ENCODE assay signal across 8 cellular contexts in genomic region chr6:30614044-30614842, GRCh38. TPM values are rescaled to one million over a fixed set of nuclear protein-coding genes. Genes with fewer than 3 reads are reported as not detected.
A peak's percentile ranks its signal among the peaks of the same experiment; 100 is the strongest.
DNase-seq lines count a peak whose midpoint lies in the region; ATAC-seq, FAIRE-seq and TF ChIP-seq lines count a peak whose summit lies in the region.

No MANE protein-coding gene starts in this region.

- H3K9ac ChIP-seq in GM12878 (ENCODE audit: control insufficient read depth, insufficient read depth, low read length): peak overlapping the region; percentile 100

- ATAC-seq in GM12878 (no peak), GM18511 (IDR thresholded peaks at IDR 0.05; ENCODE audit: unreplicated experiment) (no peak)

- H3K36me3 ChIP-seq in A673 (ENCODE audit: insufficient read depth, low read length, poor library complexity, severe bottlenecking) (peaks cover 38% of the 10 kb centered on the region), GM12878 (ENCODE audit: control insufficient read depth in 2 of 2, insufficient read depth in 2 of 2, low read length in 1 of 2) (peaks cover 1 to 38% of the 10 kb centered on the region in 2 experiments)

- H3K9me3 Mint-ChIP-seq in HFFc6: peaks cover 17% of the 10 kb centered on the region

- 41% methylated on average over 8 of the region's 8 CpGs for WGBS in GM12878 (ENCODE audit: insufficient coverage, insufficient replicate concordance, low lambda C conversion rate, missing lambda C conversion rate)

- H3K27me3 Mint-ChIP-seq in HFFc6 (ENCODE audit: insufficient read depth): peaks cover 32% of the 10 kb centered on the region

- BruUV-seq in A673 (replicated peaks; lab: Mats Ljungman, UMichigan): no TSS peak
- no TSS peak for BruUV-seq in GM12878 (replicated peaks; lab: Mats Ljungman, UMichigan)

- TF ChIP-seq EP300 in GM12878 (IDR thresholded peaks at IDR 0.05; ENCODE audit: borderline replicate concordance in 1 of 2, control insufficient read depth in 1 of 2, low read depth in 2 of 2, low read length in 2 of 2): no peak

- H3K4me1 Mint-ChIP-seq in HFFc6 (ENCODE audit: low read depth): peaks cover 87% of the 10 kb centered on the region

- TF ChIP-seq RAD21 in GM12878 (IDR thresholded peaks at IDR 0.05; ENCODE audit: insufficient read depth, low read depth, low read length): no peak

- intact Hi-C loops in A673 (cut with micrococcal nuclease; ENCODE audit: unreplicated experiment): no loop called here
- intact Hi-C loops in GM12878 (cut with micrococcal nuclease; ENCODE audit: unreplicated experiment): no loop called here

- POLR2A ChIA-PET in A673 (lab: Charles Lee; ENCODE audit: low non-redundant PET) (interaction anchor here (0.6 to 1.3 kb wide), 7 partner anchors 11 to 783 kb away, joined by 3 to 29 read pairs (median 7); partner anchors contain the start of gene MDC1), GM12878 (lab: Charles Lee) (interaction anchor here (0.5 to 3.1 kb wide), 40 partner anchors 7 to 1989 kb away, joined by 3 to 16 read pairs (median 5); partner anchors contain the start of genes ABCF1, GNL1, MDC1 and MUC21)

- FAIRE-seq in GM12878 (lab: Jason Lieb, UNC): no peak

- peaks cover 56% of the 10 kb centered on the region for H3K79me2 ChIP-seq in GM12878 (ENCODE audit: control insufficient read depth, insufficient read depth, low read length)

- DNase-seq in A673 (ENCODE audit: low spot score) (no peak), HFFc6 (no peak), GM12878 (ENCODE audit: low read depth, low spot score) (no peak), midbrain (lab: John Stamatoyannopoulos, UW) (peak; percentile 60), SKM-1 (lab: John Stamatoyannopoulos, UW; ENCODE audit: unreplicated experiment) (no peak), NOMO-1 (lab: John Stamatoyannopoulos, UW; ENCODE audit: unreplicated experiment in 2 of 2) (no peak), NCI-H524 treated with DMSO at 0.1 percent for 48 hours (lab: John Stamatoyannopoulos, UW) (no peak)

- H3K27ac ChIP-seq in A673 (ENCODE audit: low read depth, low read length, poor library complexity, severe bottlenecking) (peak overlapping the region; percentile 99), GM12878 (ENCODE audit: control insufficient read depth, insufficient read depth) (peak overlapping the region; percentile 45)

- peaks cover 65% of the 10 kb centered on the region for H3K36me3 Mint-ChIP-seq in HFFc6 (ENCODE audit: low read depth)

- no peak overlapping the region for H2AFZ ChIP-seq in GM12878 (ENCODE audit: control insufficient read depth, low read depth, low read length)

- in situ Hi-C loops in GM12878 (cut with MboI): no loop called here

- RAD21 ChIA-PET in GM12878 (lab: Charles Lee; ENCODE audit: unreplicated experiment): interaction anchor here (0.7 to 2.4 kb wide), 14 partner anchors 16 to 299 kb away, joined by 3 to 8 read pairs (median 4); partner anchors contain the start of genes ABCF1, DDR1 and VARS2

- CTCF ChIA-PET in A673 (lab: Charles Lee) (interaction anchor here (0.6 kb wide), 2 partner anchors 161 to 268 kb away, joined by 4 read pairs; no protein-coding TSS in a partner anchor), GM12878 (lab: Yijun Ruan, JAX) (interaction anchor here (0.7 to 4.2 kb wide), 21 partner anchors 14 to 881 kb away, joined by 3 to 41 read pairs (median 6); partner anchors contain the start of genes ABCF1 and DHX16)

- H3K9me3 ChIP-seq in A673 (ENCODE audit: low read depth, low read length, poor library complexity, severe bottlenecking) (no peaks in the 10 kb centered on the region), GM12878 (replicated peaks; ENCODE audit: control insufficient read depth, insufficient read depth, low read length) (no peaks in the 10 kb centered on the region; the same call in 2 of the 3 replicates)

- peaks cover 32% of the 10 kb centered on the region for H3K4me1 ChIP-seq in A673 (ENCODE audit: insufficient read depth, low read length, poor library complexity, severe bottlenecking)
- H3K4me1 ChIP-seq in GM12878 (ENCODE audit: control insufficient read depth, insufficient read depth, low read length): peaks cover 3% of the 10 kb centered on the region

- H4K20me1 ChIP-seq in GM12878 (ENCODE audit: control insufficient read depth, insufficient read depth): 0 out of 2 replicates have a peak, but pooled peaks cover 6% of the 10 kb centered on the region

- peak overlapping the region; percentile 87 for H3K4me2 ChIP-seq in GM12878 (ENCODE audit: control insufficient read depth, insufficient read depth)

- H3K4me3 Mint-ChIP-seq in HFFc6: peak overlapping the region; percentile 97

- TF ChIP-seq CTCF in A673 (conservative IDR thresholded peaks at IDR 0.05; ENCODE audit: low read depth, low read length): no peak
- no peak for TF ChIP-seq CTCF in HFFc6 (IDR thresholded peaks at IDR 0.05)
- no peak for TF ChIP-seq CTCF in GM12878 (IDR thresholded peaks at IDR 0.05 in 2 of 3, conservative IDR thresholded peaks at IDR 0.05 in 1 of 3; ENCODE audit: control insufficient read depth in 2 of 3, extremely low read depth in 1 of 3, insufficient read depth in 1 of 3, low read depth in 3 of 3, low read length in 3 of 3)

- H3K27ac Mint-ChIP-seq in HFFc6: peak overlapping the region; percentile 99

- TF ChIP-seq POLR2A in GM12878 (IDR thresholded peaks at IDR 0.05; ENCODE audit: low read depth, low read length): peak; percentile 74

- SMC1A ChIA-PET in GM12878 (lab: Charles Lee; ENCODE audit: uncharacterized antibody, unreplicated experiment): interaction anchor here (0.7 to 3.5 kb wide), 23 partner anchors 14 to 299 kb away, joined by 3 to 19 read pairs (median 4); partner anchors contain the start of genes PRR3 and VARS2

- H3K4me3 ChIP-seq in A673 (ENCODE audit: low read depth, low read length, poor library complexity, severe bottlenecking) (peak overlapping the region; percentile 81), GM12878 (peak overlapping the region; percentile 58)

- H3K27me3 ChIP-seq in A673 (replicated peaks; ENCODE audit: insufficient read depth, low read depth, low read length, poor library complexity) (no peaks in the 10 kb centered on the region), GM12878 (replicated peaks in 1 of 2; ENCODE audit: control insufficient read depth in 2 of 2, insufficient read depth in 2 of 2, low read length in 1 of 2) (no peaks in the 10 kb centered on the region)

RNA-seq across cellular contexts. Expression of gene PPP1R10, which starts 2.8 kb away (rescaled TPM):
- 121 and 129 TPM in 2 replicates for total RNA-seq in A673 (2021)
- total RNA-seq in HFFc6 (2021; fragmentation: NEBNext Ultra II Directional; extraction: Animal tissue kit (Norgen Biotek cat#: 25700)): 10 to 100 TPM; 62.4 to 75.4 (median 71.2) TPM
- total RNA-seq in GM12878 (2013; cell fraction: nucleolus; rRNA removed): 156 and 174 TPM in 2 replicates
- total RNA-seq in GM12878 (2014; rRNA removed): 81.1 and 83.8 TPM in 2 replicates
- 42.7 and 42.9 TPM in 2 replicates for total RNA-seq in GM12878 (2014; rRNA removed; fragmentation: Illumina TruSeq; extraction: Trizol)
- total RNA-seq in GM12878 (2021): 75.1 and 78.7 TPM in 2 replicates
- polyA plus RNA-seq in GM12878 (2011; ENCODE audit: low read depth): 23.2 TPM
- polyA plus RNA-seq in GM12878 (2011; rRNA removed): 22.9 and 37.6 TPM in 2 replicates
- 18.5 TPM in 2 replicates for polyA plus RNA-seq in GM12878 (2011; cell fraction: cytosol; rRNA removed)
- 68.7 and 69.0 TPM in 2 replicates for polyA plus RNA-seq in GM12878 (2011; cell fraction: nucleus; rRNA removed)
- 16.0 and 28.3 TPM in 2 replicates for polyA plus RNA-seq in GM12878 (2012)
- 68.0 and 76.2 TPM in 2 replicates for polyA plus RNA-seq in GM12878 (2014; fragmentation: Illumina TruSeq; extraction: Trizol)
- 10 to 100 TPM; 11.3 to 22.6 TPM for polyA plus RNA-seq in GM12878 (2014; fragmentation: Nextera tagmentation; extraction: Ambion mirVana)
- 36.7 and 37.9 TPM in 2 replicates for polyA plus RNA-seq in GM12878 (2014; rRNA removed)
- 10 to 100 TPM; 39.6 to 46.1 TPM for polyA plus RNA-seq in GM12878 (2016; fragmentation: Nextera tagmentation; extraction: Ambion mirVana)
- 131 and 159 TPM in 2 replicates for polyA minus RNA-seq in GM12878 (2011; rRNA and poly(A)+ RNA removed)
- 16.3 and 23.9 TPM in 2 replicates for polyA minus RNA-seq in GM12878 (2011; cell fraction: cytosol; rRNA and poly(A)+ RNA removed)
- 188 and 320 TPM in 2 replicates for polyA minus RNA-seq in GM12878 (2011; cell fraction: nucleus; rRNA and poly(A)+ RNA removed)

RNA-seq across cellular contexts. Expression of gene MRPS18B, which starts 3.4 kb away (rescaled TPM):
- total RNA-seq in A673 (2021): 70.3 and 70.4 TPM in 2 replicates
- total RNA-seq in HFFc6 (2021; fragmentation: NEBNext Ultra II Directional; extraction: Animal tissue kit (Norgen Biotek cat#: 25700)): 10 to 100 TPM; 50.7 to 63.4 (median 56.1) TPM
- 29.8 and 30.1 TPM in 2 replicates for total RNA-seq in GM12878 (2013; cell fraction: nucleolus; rRNA removed)
- 108 and 113 TPM in 2 replicates for total RNA-seq in GM12878 (2014; rRNA removed)
- total RNA-seq in GM12878 (2014; rRNA removed; fragmentation: Illumina TruSeq; extraction: Trizol): 112 and 121 TPM in 2 replicates
- total RNA-seq in GM12878 (2021): 80.9 and 87.7 TPM in 2 replicates
- 75.6 TPM for polyA plus RNA-seq in GM12878 (2011; ENCODE audit: low read depth)
- polyA plus RNA-seq in GM12878 (2011; rRNA removed): 104 and 133 TPM in 2 replicates
- 163 and 222 TPM in 2 replicates for polyA plus RNA-seq in GM12878 (2011; cell fraction: cytosol; rRNA removed)
- 53.8 and 56.7 TPM in 2 replicates for polyA plus RNA-seq in GM12878 (2011; cell fraction: nucleus; rRNA removed)
- 87.0 and 101 TPM in 2 replicates for polyA plus RNA-seq in GM12878 (2012)
- 208 and 218 TPM in 2 replicates for polyA plus RNA-seq in GM12878 (2014; fragmentation: Illumina TruSeq; extraction: Trizol)
- polyA plus RNA-seq in GM12878 (2014; fragmentation: Nextera tagmentation; extraction: Ambion mirVana): 100 to 1,000 TPM; 219 to 259 TPM
- polyA plus RNA-seq in GM12878 (2014; rRNA removed): 118 and 166 TPM in 2 replicates
- 100 to 1,000 TPM; 132 to 147 TPM for polyA plus RNA-seq in GM12878 (2016; fragmentation: Nextera tagmentation; extraction: Ambion mirVana)
- polyA minus RNA-seq in GM12878 (2011; rRNA and poly(A)+ RNA removed): 97.8 and 178 TPM in 2 replicates
- 44.4 and 60.7 TPM in 2 replicates for polyA minus RNA-seq in GM12878 (2011; cell fraction: cytosol; rRNA and poly(A)+ RNA removed)
- polyA minus RNA-seq in GM12878 (2011; cell fraction: nucleus; rRNA and poly(A)+ RNA removed): 21.8 and 28.8 TPM in 2 replicates

RNA-seq across cellular contexts. Expression of gene ATAT1, which starts 12.4 kb away (rescaled TPM):
- total RNA-seq in A673 (2021) (31.7 and 33.0 TPM in 2 replicates), GM12878 (2014; rRNA removed) (4.5 and 4.7 TPM in 2 replicates), GM12878 (2014; rRNA removed; fragmentation: Illumina TruSeq; extraction: Trizol) (2.5 and 2.9 TPM in 2 replicates), GM12878 (2021) (7.1 and 9.0 TPM in 2 replicates)
- 1 to 10 TPM; 5.2 to 9.3 (median 5.9) TPM for total RNA-seq in HFFc6 (2021; fragmentation: NEBNext Ultra II Directional; extraction: Animal tissue kit (Norgen Biotek cat#: 25700))
- 20.0 and 21.2 TPM in 2 replicates for total RNA-seq in GM12878 (2013; cell fraction: nucleolus; rRNA removed)
- 11.5 TPM for polyA plus RNA-seq in GM12878 (2011; ENCODE audit: low read depth)
- polyA plus RNA-seq in GM12878 (2011; rRNA removed) (3.6 and 4.8 TPM in 2 replicates), GM12878 (2014; fragmentation: Illumina TruSeq; extraction: Trizol) (6.8 and 10.2 TPM in 2 replicates), GM12878 (2014; fragmentation: Nextera tagmentation; extraction: Ambion mirVana) (1 to 10 TPM; 1.1 to 1.7 TPM), GM12878 (2014; rRNA removed) (12.7 and 13.1 TPM in 2 replicates), GM12878 (2016; fragmentation: Nextera tagmentation; extraction: Ambion mirVana) (10 to 100 TPM; 12.2 to 14.2 TPM)
- 5.0 and 5.4 TPM in 2 replicates for polyA plus RNA-seq in GM12878 (2011; cell fraction: cytosol; rRNA removed)
- polyA plus RNA-seq in GM12878 (2011; cell fraction: nucleus; rRNA removed): 25.6 and 26.0 TPM in 2 replicates
- polyA plus RNA-seq in GM12878 (2012): 11.5 and 11.8 TPM in 2 replicates
- 1.6 and 2.3 TPM in 2 replicates for polyA minus RNA-seq in GM12878 (2011; rRNA and poly(A)+ RNA removed)
- polyA minus RNA-seq in GM12878 (2011; cell fraction: cytosol; rRNA and poly(A)+ RNA removed): 1.7 and 2.1 TPM in 2 replicates
- polyA minus RNA-seq in GM12878 (2011; cell fraction: nucleus; rRNA and poly(A)+ RNA removed): 4.2 and 6.1 TPM in 2 replicates

RNA-seq across cellular contexts. Expression of gene C6orf136, which starts 32.7 kb away (rescaled TPM):
- total RNA-seq in A673 (2021) (25.0 and 35.9 TPM in 2 replicates), GM12878 (2014; rRNA removed) (11.4 and 13.5 TPM in 2 replicates), GM12878 (2014; rRNA removed; fragmentation: Illumina TruSeq; extraction: Trizol) (5.2 and 7.0 TPM in 2 replicates), GM12878 (2021) (24.1 and 27.5 TPM in 2 replicates)
- total RNA-seq in HFFc6 (2021; fragmentation: NEBNext Ultra II Directional; extraction: Animal tissue kit (Norgen Biotek cat#: 25700)): 10 to 100 TPM; 12.0 to 19.2 (median 16.4) TPM
- 9.6 and 12.2 TPM in 2 replicates for total RNA-seq in GM12878 (2013; cell fraction: nucleolus; rRNA removed)
- 9.4 TPM for polyA plus RNA-seq in GM12878 (2011; ENCODE audit: low read depth)
- polyA plus RNA-seq in GM12878 (2011; rRNA removed) (5.2 and 11.0 TPM in 2 replicates), GM12878 (2014; fragmentation: Illumina TruSeq; extraction: Trizol) (14.5 and 18.1 TPM in 2 replicates), GM12878 (2014; fragmentation: Nextera tagmentation; extraction: Ambion mirVana) (10 to 100 TPM in 1 of 2 experiments, 1 to 10 TPM in 1; 10.0 to 14.6 TPM), GM12878 (2014; rRNA removed) (21.1 and 23.7 TPM in 2 replicates), GM12878 (2016; fragmentation: Nextera tagmentation; extraction: Ambion mirVana) (10 to 100 TPM; 15.3 to 15.7 TPM)
- polyA plus RNA-seq in GM12878 (2011; cell fraction: cytosol; rRNA removed): 17.4 and 19.0 TPM in 2 replicates
- polyA plus RNA-seq in GM12878 (2011; cell fraction: nucleus; rRNA removed): 45.0 and 55.7 TPM in 2 replicates
- polyA plus RNA-seq in GM12878 (2012): 11.6 and 18.9 TPM in 2 replicates
- polyA minus RNA-seq in GM12878 (2011; rRNA and poly(A)+ RNA removed): 9.5 and 12.1 TPM in 2 replicates
- 7.4 and 8.3 TPM in 2 replicates for polyA minus RNA-seq in GM12878 (2011; cell fraction: cytosol; rRNA and poly(A)+ RNA removed)
- polyA minus RNA-seq in GM12878 (2011; cell fraction: nucleus; rRNA and poly(A)+ RNA removed): 10.5 and 10.9 TPM in 2 replicates

RNA-seq across cellular contexts. Expression of gene ABCF1, which starts 43.0 kb away (rescaled TPM):
- total RNA-seq in A673 (2021) (109 and 119 TPM in 2 replicates), GM12878 (2014; rRNA removed) (55.2 and 55.3 TPM in 2 replicates), GM12878 (2014; rRNA removed; fragmentation: Illumina TruSeq; extraction: Trizol) (57.4 and 63.4 TPM in 2 replicates), GM12878 (2021) (65.8 and 74.7 TPM in 2 replicates)
- total RNA-seq in HFFc6 (2021; fragmentation: NEBNext Ultra II Directional; extraction: Animal tissue kit (Norgen Biotek cat#: 25700)): 10 to 100 TPM; 51.3 to 69.3 (median 63.1) TPM
- 19.3 and 20.7 TPM in 2 replicates for total RNA-seq in GM12878 (2013; cell fraction: nucleolus; rRNA removed)
- 29.1 TPM for polyA plus RNA-seq in GM12878 (2011; ENCODE audit: low read depth)
- polyA plus RNA-seq in GM12878 (2011; rRNA removed) (21.8 and 34.6 TPM in 2 replicates), GM12878 (2014; fragmentation: Illumina TruSeq; extraction: Trizol) (68.4 and 79.6 TPM in 2 replicates), GM12878 (2014; fragmentation: Nextera tagmentation; extraction: Ambion mirVana) (10 to 100 TPM; 21.3 to 26.1 TPM), GM12878 (2014; rRNA removed) (45.6 and 49.9 TPM in 2 replicates), GM12878 (2016; fragmentation: Nextera tagmentation; extraction: Ambion mirVana) (10 to 100 TPM; 56.5 to 62.3 TPM)
- 52.2 and 54.0 TPM in 2 replicates for polyA plus RNA-seq in GM12878 (2011; cell fraction: cytosol; rRNA removed)
- polyA plus RNA-seq in GM12878 (2011; cell fraction: nucleus; rRNA removed): 69.8 and 87.7 TPM in 2 replicates
- 43.7 and 48.6 TPM in 2 replicates for polyA plus RNA-seq in GM12878 (2012)
- polyA minus RNA-seq in GM12878 (2011; rRNA and poly(A)+ RNA removed): 63.1 and 67.0 TPM in 2 replicates
- 27.0 and 42.0 TPM in 2 replicates for polyA minus RNA-seq in GM12878 (2011; cell fraction: cytosol; rRNA and poly(A)+ RNA removed)
- polyA minus RNA-seq in GM12878 (2011; cell fraction: nucleus; rRNA and poly(A)+ RNA removed): 15.8 and 43.3 TPM in 2 replicates
